In the genomic region with DNA sequence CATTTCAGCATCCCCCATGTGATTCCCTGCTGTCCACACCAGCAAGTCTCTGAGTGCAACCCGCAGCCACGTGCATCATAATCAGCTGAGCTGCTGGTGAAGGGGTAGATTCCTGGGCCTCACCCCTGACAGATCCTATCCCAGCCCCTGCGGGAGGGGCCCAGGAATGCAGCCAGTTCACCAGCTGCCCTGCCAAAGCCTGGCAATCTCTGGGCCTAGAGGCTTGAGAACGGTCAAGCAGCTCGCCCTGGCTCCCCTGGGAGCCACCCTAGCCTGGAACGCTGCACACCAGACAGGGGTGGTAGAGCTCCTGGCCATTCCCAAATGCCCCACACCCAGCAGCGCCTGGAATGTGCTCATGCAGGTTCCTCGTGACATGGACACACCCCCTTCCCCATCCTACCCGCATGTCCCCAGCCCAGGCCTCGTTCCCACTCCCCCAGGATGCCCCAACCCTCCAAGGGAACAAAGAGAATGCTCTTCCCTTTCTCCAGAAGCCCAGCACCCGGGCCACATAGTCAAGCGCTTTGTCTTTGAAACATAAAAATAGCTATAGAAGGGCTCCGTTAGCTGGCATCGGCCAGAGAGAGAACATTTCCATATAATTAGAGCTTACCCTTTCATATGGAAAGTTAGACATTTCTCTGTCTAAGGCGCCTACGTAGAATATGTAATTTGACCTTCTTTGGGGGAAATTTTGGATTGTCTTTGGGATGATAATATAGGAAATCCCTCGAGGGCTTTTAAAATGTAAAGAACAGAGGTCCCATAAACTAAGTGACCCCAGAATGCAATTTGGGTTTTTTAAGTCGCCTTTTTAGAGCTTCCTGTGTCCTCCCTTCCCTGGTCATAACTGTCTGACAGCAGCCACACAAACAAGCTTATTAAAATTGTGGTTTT, we compare ENCODE assay signal across 9 cellular contexts. TPM values are rescaled to one million over a fixed set of nuclear protein-coding genes. Genes with fewer than 3 reads are reported as not detected.
A peak's percentile ranks its signal among the peaks of the same experiment; 100 is the strongest.
DNase-seq lines count a peak whose midpoint lies in the region; ATAC-seq and TF ChIP-seq lines count a peak whose summit lies in the region.
"Had no signal": no experiment of that assay in that cellular context is flagged by ENCODE, and none has a peak within 500 bp of the region (broad histone marks: within the 10 kb centered on the region; RNA-seq: fewer than 3 reads in every experiment).

No MANE protein-coding gene starts in this region.

- no peaks in the 10 kb centered on the region for H3K9me3 ChIP-seq in left lung

- H3K27me3 ChIP-seq in left lung, result no peaks in the 10 kb centered on the region

- no peak for TF ChIP-seq CTCF in epithelial cell of esophagus (IDR thresholded peaks at IDR 0.05; ENCODE audit: insufficient read depth, low read depth, low read length, missing control alignments)
- TF ChIP-seq CTCF in left lung (IDR thresholded peaks at IDR 0.05), result no peak

- H3K36me3 ChIP-seq in left lung, result peaks cover 0 to 17% of the 10 kb centered on the region in 2 donors

- peak overlapping the region; percentile 11 for H3K27ac Mint-ChIP-seq in stimulated activated memory B cell treated with anti-CD40 and anti-IgM and Interleukin-4, amounts not matched to agents 10 μg/mL and 1 μg/mL and 100 μg/mL, for 72 hours

- no peak overlapping the region for H3K4me3 ChIP-seq in epithelial cell of esophagus (ENCODE audit: low read length)
- H3K4me3 ChIP-seq in left lung, result no peak overlapping the region

- peak overlapping the region in 1 of 2 donors; percentile 18 for H3K27ac ChIP-seq in left lung

- intact Hi-C loops in left lung (cut with DNase I), result no loop called here

- peaks cover 12% of the 10 kb centered on the region for H3K4me1 Mint-ChIP-seq in stimulated activated memory B cell treated with anti-CD40 and anti-IgM and Interleukin-4, amounts not matched to agents 10 μg/mL and 1 μg/mL and 100 μg/mL, for 72 hours

- peak; percentile 90 for ATAC-seq in left lung
- ATAC-seq in stimulated activated memory B cell treated with anti-CD40 and anti-IgM and Interleukin-4, amounts not matched to agents 10 μg/mL and 1 μg/mL and 100 μg/mL, for 72 hours, result no peak
- ATAC-seq in HG03280 (IDR thresholded peaks at IDR 0.05; ENCODE audit: unreplicated experiment), result no peak

- peaks cover 16 to 42% of the 10 kb centered on the region in 2 donors for H3K4me1 ChIP-seq in left lung

- no peaks in the 10 kb centered on the region for H3K9me3 Mint-ChIP-seq in stimulated activated memory B cell treated with anti-CD40 and anti-IgM and Interleukin-4, amounts not matched to agents 10 μg/mL and 1 μg/mL and 100 μg/mL, for 72 hours

- peaks cover 13% of the 10 kb centered on the region for H3K27me3 Mint-ChIP-seq in stimulated activated memory B cell treated with anti-CD40 and anti-IgM and Interleukin-4, amounts not matched to agents 10 μg/mL and 1 μg/mL and 100 μg/mL, for 72 hours

- peak; percentile 16 for DNase-seq in HT-29 (ENCODE audit: low spot score)
- DNase-seq in epithelial cell of esophagus (ENCODE audit: low read depth), result peak; percentile 9
- peak; percentile 68 to 82 for DNase-seq in left lung
- no peak for DNase-seq in germinal center (ENCODE audit: low spot score)
- DNase-seq in T-helper 9 cell, result no peak
- DNase-seq in cerebellum (ENCODE audit: low spot score), result no peak
- DNase-seq: DMS79 treated with DMSO at 0.1 percent for 48 hours had no signal

- H3K4me3 Mint-ChIP-seq in stimulated activated memory B cell treated with anti-CD40 and anti-IgM and Interleukin-4, amounts not matched to agents 10 μg/mL and 1 μg/mL and 100 μg/mL, for 72 hours, result no peak overlapping the region

- no peaks in the 10 kb centered on the region for H3K36me3 Mint-ChIP-seq in stimulated activated memory B cell treated with anti-CD40 and anti-IgM and Interleukin-4, amounts not matched to agents 10 μg/mL and 1 μg/mL and 100 μg/mL, for 72 hours

RNA-seq across cellular contexts. Expression of a gene that starts 3.4 kb away (rescaled TPM):
- total RNA-seq in HT-29 (2014; rRNA removed; shearing (Covaris generic)), result 0.05 and 2.1 TPM in 2 replicates
- total RNA-seq in left lung (1 to 10 TPM; 1.6 to 6.6 TPM), cerebellum (2.4 TPM)

RNA-seq across cellular contexts. Expression of a gene that starts 25.6 kb away (rescaled TPM):
- 10.5 and 12.6 TPM in 2 replicates for total RNA-seq in HT-29 (2014; rRNA removed; shearing (Covaris generic))
- total RNA-seq in left lung, result 100 to 1,000 TPM; 196 to 313 TPM
- 36.2 TPM for total RNA-seq in cerebellum

RNA-seq across cellular contexts. Expression of a gene that starts 59.0 kb away (rescaled TPM):
- 36.8 and 42.2 TPM in 2 replicates for total RNA-seq in HT-29 (2014; rRNA removed; shearing (Covaris generic))
- total RNA-seq in left lung, result 10 to 100 TPM; 29.2 to 44.2 TPM
- 24.3 TPM for total RNA-seq in cerebellum

Comparison
In these comparisons a context has a peak if more than half of its experiments do, and no peak if none do; other contexts are left out.
1. DNase-seq: peak in HT-29 (single experiment), epithelial cell of esophagus (single experiment) and left lung (2 of 2); none in germinal center (single experiment), T-helper 9 cell (single experiment) and cerebellum (single experiment).